8 cellular contexts compared by ENCODE assay signal in the genomic region with DNA sequence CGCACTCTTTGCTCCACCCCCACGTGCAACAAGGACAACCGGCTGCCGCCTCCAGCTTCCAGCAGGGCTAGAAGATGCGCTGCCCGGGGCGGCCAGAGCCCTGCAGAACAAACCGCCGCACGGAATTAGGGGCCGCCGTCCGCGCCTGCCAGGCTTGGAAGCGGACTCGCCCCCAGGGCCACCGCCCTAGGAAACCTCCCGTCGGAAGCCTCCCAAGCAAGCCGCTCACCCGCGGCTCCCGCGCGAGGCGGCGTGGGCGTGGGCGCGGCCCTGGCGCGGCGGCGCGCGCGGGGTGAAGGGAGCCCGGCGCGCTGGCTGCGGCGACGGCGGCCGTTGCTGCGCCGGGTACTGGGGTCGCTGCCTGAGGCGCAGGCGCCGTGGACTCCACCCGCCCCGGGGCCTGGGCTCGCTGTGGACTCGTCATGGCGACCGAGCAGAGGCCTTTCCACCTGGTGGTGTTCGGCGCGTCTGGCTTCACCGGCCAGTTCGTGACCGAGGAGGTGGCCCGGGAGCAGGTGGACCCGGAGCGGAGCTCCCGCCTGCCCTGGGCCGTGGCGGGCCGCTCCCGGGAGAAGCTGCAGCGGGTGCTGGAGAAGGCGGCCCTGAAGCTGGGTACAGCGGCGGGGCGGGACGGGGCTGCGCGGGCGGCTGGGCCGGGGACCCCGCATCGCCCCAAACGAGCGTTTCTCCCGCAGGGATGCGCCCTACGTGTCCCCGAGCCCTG. TPM values are rescaled to one million over a fixed set of nuclear protein-coding genes. Genes with fewer than 3 reads are reported as not detected.
DNase-seq lines count a peak whose midpoint lies in the region; ATAC-seq and TF ChIP-seq lines count a peak whose summit lies in the region.

A gene with protein sequence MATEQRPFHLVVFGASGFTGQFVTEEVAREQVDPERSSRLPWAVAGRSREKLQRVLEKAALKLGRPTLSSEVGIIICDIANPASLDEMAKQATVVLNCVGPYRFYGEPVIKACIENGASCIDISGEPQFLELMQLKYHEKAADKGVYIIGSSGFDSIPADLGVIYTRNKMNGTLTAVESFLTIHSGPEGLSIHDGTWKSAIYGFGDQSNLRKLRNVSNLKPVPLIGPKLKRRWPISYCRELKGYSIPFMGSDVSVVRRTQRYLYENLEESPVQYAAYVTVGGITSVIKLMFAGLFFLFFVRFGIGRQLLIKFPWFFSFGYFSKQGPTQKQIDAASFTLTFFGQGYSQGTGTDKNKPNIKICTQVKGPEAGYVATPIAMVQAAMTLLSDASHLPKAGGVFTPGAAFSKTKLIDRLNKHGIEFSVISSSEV (plus strand): TSS at position 409 of the 724 bp plus-strand sequence. CDS start 14 bp downstream, at position 423.

- peaks cover 19% of the 10 kb centered on the region for H3K4me1 ChIP-seq in DOHH2 (ENCODE audit: control insufficient read depth, low read length)
- H3K4me1 ChIP-seq in RWPE2 (ENCODE audit: insufficient read depth, poor library complexity, severe bottlenecking): no peaks in the 10 kb centered on the region
- H3K4me1 ChIP-seq in stomach: peaks cover 11 to 30% (median 25%) of the 10 kb centered on the region in 4 donors

- peak in 1 of 4 donors; percentile 19 for TF ChIP-seq POLR2A in stomach (IDR thresholded peaks at IDR 0.05)

- peaks cover 9% of the 10 kb centered on the region for H3K4me1 Mint-ChIP-seq in activated T-helper 2 cell treated with anti-CD3 and anti-CD28 coated beads, Interferon-gamma antibody, Interleukin-2, Interleukin-4, amounts not matched to agents 10 μg/mL and 5 μg/mL and 100 μg/mL, durations not matched to agents 14 hours and 24 hours and 36 hours (ENCODE audit: low read depth)
- peaks cover 12% of the 10 kb centered on the region for H3K4me1 Mint-ChIP-seq in nephron progenitor cell

- peaks cover 5% of the 10 kb centered on the region; the same call in 1 of the 2 replicates for H3F3A ChIP-seq in DOHH2 (ENCODE audit: control insufficient read depth, insufficient read depth)

- DNase-seq in KG1 (lab: John Stamatoyannopoulos, UW): peak; percentile 67
- no peak for DNase-seq in RWPE2 (ENCODE audit: low spot score)
- peak; percentile 63 for DNase-seq in activated T-helper 2 cell treated with anti-CD3 and anti-CD28 coated beads, Interferon-gamma antibody, Interleukin-2, Interleukin-4, amounts not matched to agents 10 μg/mL and 5 μg/mL and 100 μg/mL, durations not matched to agents 14 hours and 24 hours and 36 hours (ENCODE audit: low spot score)
- peak; percentile 59 for DNase-seq in fibroblast of the aortic adventitia (ENCODE audit: low read depth)
- peak; percentile 82 for DNase-seq in nephron progenitor cell
- peak; percentile 68 for DNase-seq in stomach

- H3K79me2 ChIP-seq in DOHH2 (ENCODE audit: control insufficient read depth, low read length): peaks cover 31% of the 10 kb centered on the region

- no peaks in the 10 kb centered on the region for H3K9me2 ChIP-seq in DOHH2 (replicated peaks; ENCODE audit: control insufficient read depth, low read length)

- H3K27ac ChIP-seq in DOHH2 (ENCODE audit: low read depth, low read length) (peak within 1 kb of the TSS; percentile 43), RWPE2 (ENCODE audit: poor library complexity, severe bottlenecking) (no peak within 1 kb of the TSS), stomach (peak within 1 kb of the TSS; percentile 84 to 95 (median 86))

- no peaks in the 10 kb centered on the region for H3K27me3 Mint-ChIP-seq in activated T-helper 2 cell treated with anti-CD3 and anti-CD28 coated beads, Interferon-gamma antibody, Interleukin-2, Interleukin-4, amounts not matched to agents 10 μg/mL and 5 μg/mL and 100 μg/mL, durations not matched to agents 14 hours and 24 hours and 36 hours (ENCODE audit: low read depth)
- H3K27me3 Mint-ChIP-seq in nephron progenitor cell (ENCODE audit: low read depth, poor library complexity): peaks cover 5% of the 10 kb centered on the region

- intact Hi-C loops in activated T-helper 2 cell treated with anti-CD3 and anti-CD28 coated beads, Interferon-gamma antibody, Interleukin-2, Interleukin-4, amounts not matched to agents 10 μg/mL and 5 μg/mL and 100 μg/mL, durations not matched to agents 14 hours and 24 hours and 36 hours (cut with micrococcal nuclease): loop anchor here (1.0 to 5.0 kb wide), 3 partner anchors 25 to 208 kb away; a partner anchor contains a TSS
- intact Hi-C loops in stomach (cut with DNase I; ENCODE audit: low total_unique reads): no loop called here

- peak within 1 kb of the TSS; percentile 92 for H3K4me3 Mint-ChIP-seq in activated T-helper 2 cell treated with anti-CD3 and anti-CD28 coated beads, Interferon-gamma antibody, Interleukin-2, Interleukin-4, amounts not matched to agents 10 μg/mL and 5 μg/mL and 100 μg/mL, durations not matched to agents 14 hours and 24 hours and 36 hours (ENCODE audit: low read depth)
- peak within 1 kb of the TSS; percentile 93 for H3K4me3 Mint-ChIP-seq in nephron progenitor cell

- peak within 1 kb of the TSS; percentile 73 for H3K27ac Mint-ChIP-seq in activated T-helper 2 cell treated with anti-CD3 and anti-CD28 coated beads, Interferon-gamma antibody, Interleukin-2, Interleukin-4, amounts not matched to agents 10 μg/mL and 5 μg/mL and 100 μg/mL, durations not matched to agents 14 hours and 24 hours and 36 hours
- H3K27ac Mint-ChIP-seq in nephron progenitor cell: no peak within 1 kb of the TSS

- no peaks in the 10 kb centered on the region for H3K27me3 ChIP-seq in DOHH2 (ENCODE audit: control insufficient read depth, low read length)
- H3K27me3 ChIP-seq in RWPE2 (ENCODE audit: insufficient read depth, poor library complexity, severe bottlenecking): no peaks in the 10 kb centered on the region
- no peaks in the 10 kb centered on the region for H3K27me3 ChIP-seq in stomach

- H3K36me3 Mint-ChIP-seq in activated T-helper 2 cell treated with anti-CD3 and anti-CD28 coated beads, Interferon-gamma antibody, Interleukin-2, Interleukin-4, amounts not matched to agents 10 μg/mL and 5 μg/mL and 100 μg/mL, durations not matched to agents 14 hours and 24 hours and 36 hours (ENCODE audit: low read depth): peaks cover 32% of the 10 kb centered on the region
- H3K36me3 Mint-ChIP-seq in nephron progenitor cell (ENCODE audit: low read depth): peaks cover 47% of the 10 kb centered on the region

- peaks cover 30% of the 10 kb centered on the region for H3K36me3 ChIP-seq in DOHH2 (ENCODE audit: control insufficient read depth, low read length)
- H3K36me3 ChIP-seq in RWPE2 (ENCODE audit: low read depth): peaks cover 4% of the 10 kb centered on the region
- peaks cover 0 to 27% (median 24%) of the 10 kb centered on the region in 4 donors for H3K36me3 ChIP-seq in stomach

- peaks cover 4% of the 10 kb centered on the region; the same call in 1 of the 2 replicates for H3K9me3 ChIP-seq in DOHH2 (ENCODE audit: control insufficient read depth, insufficient read depth, low read length)
- no peaks in the 10 kb centered on the region for H3K9me3 ChIP-seq in RWPE2 (ENCODE audit: severe bottlenecking)
- H3K9me3 ChIP-seq in stomach: peaks cover 0 to 6% (median 3%) of the 10 kb centered on the region in 4 donors

- TF ChIP-seq EP300 in stomach (IDR thresholded peaks at IDR 0.05): no peak

- H3K9me3 Mint-ChIP-seq in activated T-helper 2 cell treated with anti-CD3 and anti-CD28 coated beads, Interferon-gamma antibody, Interleukin-2, Interleukin-4, amounts not matched to agents 10 μg/mL and 5 μg/mL and 100 μg/mL, durations not matched to agents 14 hours and 24 hours and 36 hours: peaks cover 29% of the 10 kb centered on the region
- H3K9me3 Mint-ChIP-seq in nephron progenitor cell: peaks cover 49% of the 10 kb centered on the region

- peak within 1 kb of the TSS; percentile 87 for H3K4me3 ChIP-seq in DOHH2 (ENCODE audit: low read length)
- H3K4me3 ChIP-seq in RWPE2 (ENCODE audit: severe bottlenecking): peak within 1 kb of the TSS; percentile 66
- H3K4me3 ChIP-seq in fibroblast of the aortic adventitia (ENCODE audit: low read depth, low read length): peak within 1 kb of the TSS; percentile 80
- H3K4me3 ChIP-seq in stomach: peak within 1 kb of the TSS; percentile 74 to 92 (median 88)

- TF ChIP-seq CTCF in DOHH2 (IDR thresholded peaks at IDR 0.05; ENCODE audit: low read depth, low read length, poor library complexity, severe bottlenecking) (no peak), RWPE2 (IDR thresholded peaks at IDR 0.05; ENCODE audit: poor library complexity, severe bottlenecking) (no peak), fibroblast of the aortic adventitia (IDR thresholded peaks at IDR 0.05; ENCODE audit: insufficient read depth, low read length) (no peak), nephron progenitor cell (IDR thresholded peaks at IDR 0.05) (no peak), stomach (IDR thresholded peaks at IDR 0.05) (no peak)

- peak within 1 kb of the TSS; percentile 96 for H3K4me2 ChIP-seq in DOHH2 (ENCODE audit: low read length)

- ATAC-seq in GM21723 (IDR thresholded peaks at IDR 0.05; ENCODE audit: unreplicated experiment): peak; percentile 95
- ATAC-seq in RWPE2 (ENCODE audit: low read depth): peak; percentile 85

- WGBS in stomach, 5 donors: 0 to 1% (median 1%) methylated on average over 31 to 89 of the region's 89 CpGs

- H4K20me1 ChIP-seq in DOHH2 (ENCODE audit: control insufficient read depth, insufficient read depth, low read depth, low read length): no peaks in the 10 kb centered on the region

RNA-seq across cellular contexts. Expression of the gene that starts here (rescaled TPM):
- 34.1 and 34.3 TPM in 2 replicates for total RNA-seq in activated T-helper 2 cell treated with anti-CD3 and anti-CD28 coated beads, Interferon-gamma antibody, Interleukin-2, Interleukin-4, amounts not matched to agents 10 μg/mL and 5 μg/mL and 100 μg/mL, durations not matched to agents 14 hours and 24 hours and 36 hours
- total RNA-seq in fibroblast of the aortic adventitia (ENCODE audit: low replicate concordance): 24.8 and 55.1 TPM in 2 replicates
- 10 to 100 TPM; 13.4 to 66.3 (median 21.7) TPM for total RNA-seq in stomach
- polyA plus RNA-seq in stomach: 10 to 100 TPM; 13.6 to 19.9 (median 15.4) TPM
